8 cellular contexts compared by ENCODE assay signal in the genomic region with DNA sequence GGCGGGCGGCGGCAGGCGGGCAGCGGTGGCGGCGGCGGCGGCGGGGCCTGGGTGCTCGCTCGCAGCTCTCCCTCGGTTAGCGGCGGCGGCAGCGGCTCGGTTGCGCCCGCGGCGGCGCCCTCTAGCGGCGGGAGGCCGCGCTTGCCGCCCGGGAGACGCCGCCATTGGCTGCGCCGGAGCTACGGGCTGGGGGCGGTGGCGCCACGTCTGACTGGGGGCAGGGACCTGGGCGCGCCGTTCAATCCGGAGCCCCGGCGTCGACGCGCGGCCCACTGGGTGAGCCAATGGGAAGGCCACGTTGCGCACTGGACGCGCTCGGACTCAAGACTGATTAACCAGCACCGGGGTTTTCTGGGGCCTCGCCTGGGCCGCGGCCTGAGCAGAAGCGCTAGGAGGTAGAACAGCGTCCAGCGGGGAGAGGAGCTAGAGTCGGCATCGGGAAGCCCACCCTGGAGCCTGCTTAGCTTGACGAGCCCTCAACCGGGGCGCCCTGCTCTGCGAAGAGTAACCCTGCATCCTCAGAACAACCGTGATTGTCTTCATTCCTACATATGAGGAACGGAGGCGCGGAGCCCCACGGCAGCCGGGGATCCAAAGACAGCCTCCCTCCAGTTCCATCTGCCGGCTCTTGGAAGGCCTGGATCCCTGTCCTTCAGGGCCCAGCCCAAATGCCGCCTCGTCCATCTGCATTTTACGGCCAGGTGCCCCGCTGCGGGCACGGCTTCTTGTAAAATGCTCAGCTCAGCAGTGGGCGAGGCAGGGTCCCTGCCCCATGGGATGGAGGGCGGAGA. TPM values are rescaled to one million over a fixed set of nuclear protein-coding genes. Genes with fewer than 3 reads are reported as not detected.
DNase-seq lines count a peak whose midpoint lies in the region; ATAC-seq and TF ChIP-seq lines count a peak whose summit lies in the region.

A gene with protein sequence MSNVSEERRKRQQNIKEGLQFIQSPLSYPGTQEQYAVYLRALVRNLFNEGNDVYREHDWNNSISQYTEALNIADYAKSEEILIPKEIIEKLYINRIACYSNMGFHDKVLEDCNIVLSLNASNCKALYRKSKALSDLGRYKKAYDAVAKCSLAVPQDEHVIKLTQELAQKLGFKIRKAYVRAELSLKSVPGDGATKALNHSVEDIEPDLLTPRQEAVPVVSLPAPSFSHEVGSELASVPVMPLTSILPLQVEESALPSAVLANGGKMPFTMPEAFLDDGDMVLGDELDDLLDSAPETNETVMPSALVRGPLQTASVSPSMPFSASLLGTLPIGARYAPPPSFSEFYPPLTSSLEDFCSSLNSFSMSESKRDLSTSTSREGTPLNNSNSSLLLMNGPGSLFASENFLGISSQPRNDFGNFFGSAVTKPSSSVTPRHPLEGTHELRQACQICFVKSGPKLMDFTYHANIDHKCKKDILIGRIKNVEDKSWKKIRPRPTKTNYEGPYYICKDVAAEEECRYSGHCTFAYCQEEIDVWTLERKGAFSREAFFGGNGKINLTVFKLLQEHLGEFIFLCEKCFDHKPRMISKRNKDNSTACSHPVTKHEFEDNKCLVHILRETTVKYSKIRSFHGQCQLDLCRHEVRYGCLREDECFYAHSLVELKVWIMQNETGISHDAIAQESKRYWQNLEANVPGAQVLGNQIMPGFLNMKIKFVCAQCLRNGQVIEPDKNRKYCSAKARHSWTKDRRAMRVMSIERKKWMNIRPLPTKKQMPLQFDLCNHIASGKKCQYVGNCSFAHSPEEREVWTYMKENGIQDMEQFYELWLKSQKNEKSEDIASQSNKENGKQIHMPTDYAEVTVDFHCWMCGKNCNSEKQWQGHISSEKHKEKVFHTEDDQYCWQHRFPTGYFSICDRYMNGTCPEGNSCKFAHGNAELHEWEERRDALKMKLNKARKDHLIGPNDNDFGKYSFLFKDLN (minus strand): TSS at position 93 of the 791 bp plus-strand sequence. CDS start 14,904 bp downstream, outside the sequence.

- H4K20me1 ChIP-seq in PC-9 (ENCODE audit: insufficient read depth) = peaks cover 33% of the 10 kb centered on the region

- H3K4me1 Mint-ChIP-seq in activated T-cell treated with anti-CD3 and anti-CD28 coated beads, Interleukin-2, amount 50 U/mL, for 24 hours (ENCODE audit: low read depth) = peaks cover 70% of the 10 kb centered on the region

- no peaks in the 10 kb centered on the region for H3K27me3 Mint-ChIP-seq in activated T-cell treated with anti-CD3 and anti-CD28 coated beads, Interleukin-2, amount 50 U/mL, for 24 hours

- POLR2A ChIA-PET in PC-9 (lab: Charles Lee; ENCODE audit: unreplicated experiment) = interaction anchor here (0.5 to 1.1 kb wide), 9 partner anchors 9 to 1313 kb away, joined by 3 to 9 read pairs (median 5); partner anchors contain the start of gene TXNDC11

- in situ Hi-C loops in KBM-7 (cut with MboI; ENCODE audit: low pct_unique_long_range_greater_than_20kb, low sequenced_read_pairs) = no loop called here

- H3K9ac ChIP-seq in muscle layer of colon (ENCODE audit: low read length) = peak within 1 kb of the TSS; percentile 99

- WGBS in esophagus, 2 donors = 1% methylated on average over 68 to 80 of the region's 80 CpGs

- H3K27ac ChIP-seq in PC-9 (peak within 1 kb of the TSS; percentile 73), esophagus (ENCODE audit: low read depth in 2 of 2, low read length in 1 of 2) (peak within 1 kb of the TSS; percentile 95 to 96), muscle layer of colon (ENCODE audit: low read depth, low read length) (peak within 1 kb of the TSS; percentile 98)

- intact Hi-C loops in PC-9 (cut with micrococcal nuclease; ENCODE audit: unreplicated experiment) = loop anchor here (5.0 kb wide), 1 partner anchor 55 kb away; the partner anchor contains the start of gene TXNDC11

- peak within 1 kb of the TSS; percentile 89 for H3K4me3 Mint-ChIP-seq in activated T-cell treated with anti-CD3 and anti-CD28 coated beads, Interleukin-2, amount 50 U/mL, for 24 hours

- H3K4me1 ChIP-seq in PC-9 (replicated peaks; ENCODE audit: insufficient read depth) (peaks cover 15% of the 10 kb centered on the region), esophagus (ENCODE audit: control insufficient read depth in 2 of 2, insufficient read depth in 2 of 2, low read length in 1 of 2) (peaks cover 4 to 5% of the 10 kb centered on the region in 2 donors), muscle layer of colon (ENCODE audit: insufficient read depth, low read length) (peaks cover 48% of the 10 kb centered on the region)

- no peaks in the 10 kb centered on the region for H3K9me2 ChIP-seq in PC-9 (ENCODE audit: insufficient read depth)

- H3F3A ChIP-seq in PC-9 (ENCODE audit: insufficient read depth, low read depth) = peaks cover 21% of the 10 kb centered on the region; the same call in 1 of the 2 replicates

- H3K79me2 ChIP-seq in PC-9 (ENCODE audit: low read depth) = peaks cover 52% of the 10 kb centered on the region

- peak; percentile 94 for ATAC-seq in GM21619 (IDR thresholded peaks at IDR 0.05; ENCODE audit: unreplicated experiment)

- peak within 1 kb of the TSS; percentile 97 for H3K27ac Mint-ChIP-seq in activated T-cell treated with anti-CD3 and anti-CD28 coated beads, Interleukin-2, amount 50 U/mL, for 24 hours

- peaks cover 51% of the 10 kb centered on the region for H3K36me3 Mint-ChIP-seq in activated T-cell treated with anti-CD3 and anti-CD28 coated beads, Interleukin-2, amount 50 U/mL, for 24 hours (ENCODE audit: low read depth)

- H3K9me3 ChIP-seq in PC-9 (ENCODE audit: insufficient read depth, low read depth) (no peaks in the 10 kb centered on the region), esophagus (ENCODE audit: control insufficient read depth in 2 of 2, insufficient read depth in 1 of 2, low read depth in 1 of 2, low read length in 1 of 2) (no peaks in the 10 kb centered on the region), muscle layer of colon (ENCODE audit: low read length) (no peaks in the 10 kb centered on the region)

- H3K4me2 ChIP-seq in PC-9 = peak within 1 kb of the TSS; percentile 94

- H3K27me3 ChIP-seq in PC-9 (ENCODE audit: insufficient read depth, low read depth) = no peaks in the 10 kb centered on the region
- H3K27me3 ChIP-seq in esophagus (ENCODE audit: control insufficient read depth in 1 of 2, insufficient read depth in 2 of 2, low read length in 2 of 2) = no peaks in the 10 kb centered on the region
- no peaks in the 10 kb centered on the region for H3K27me3 ChIP-seq in muscle layer of colon (ENCODE audit: control insufficient read depth in 1 of 2, insufficient read depth in 2 of 2, low read length in 2 of 2)

- BruUV-seq in PC-9 (replicated peaks; lab: Mats Ljungman, UMichigan) = TSS peak; percentile 78

- H3K9me3 Mint-ChIP-seq in activated T-cell treated with anti-CD3 and anti-CD28 coated beads, Interleukin-2, amount 50 U/mL, for 24 hours = no peaks in the 10 kb centered on the region

- peak within 1 kb of the TSS; percentile 97 for H3K4me3 ChIP-seq in PC-9
- H3K4me3 ChIP-seq in esophagus (ENCODE audit: low read depth in 1 of 2, low read length in 2 of 2) = peak within 1 kb of the TSS; percentile 59 to 96
- peak within 1 kb of the TSS; percentile 89 to 91 for H3K4me3 ChIP-seq in muscle layer of colon (ENCODE audit: low read depth in 1 of 2, low read length in 2 of 2)

- peak; percentile 89 for DNase-seq in DMS53 treated with DMSO at 0.1 percent for 48 hours (lab: John Stamatoyannopoulos, UW; ENCODE audit: unreplicated experiment)
- peak; percentile 97 for DNase-seq in KBM-7
- peak; percentile 89 to 98 for DNase-seq in PC-9
- peak; percentile 94 for DNase-seq in activated T-cell treated with anti-CD3 and anti-CD28 coated beads, Interleukin-2, amount 50 U/mL, for 24 hours
- peak; percentile 84 for DNase-seq in stimulated activated CD8-positive, alpha-beta memory T cell treated with anti-CD3 and anti-CD28 coated beads, Interleukin-7, amount 100 ng/mL, for 24 hours (ENCODE audit: low read depth)

- H3K36me3 ChIP-seq in PC-9 (ENCODE audit: low read depth) (0 out of 2 replicates have a peak, but pooled peaks cover 15% of the 10 kb centered on the region), esophagus (ENCODE audit: control insufficient read depth in 2 of 2, insufficient read depth in 2 of 2, low read length in 1 of 2) (peaks cover 0 to 3% of the 10 kb centered on the region in 2 donors), muscle layer of colon (ENCODE audit: insufficient read depth, low read length) (no peaks in the 10 kb centered on the region)

- TF ChIP-seq CTCF in PC-9 (conservative IDR thresholded peaks at IDR 0.05) = no peak; the same call in 1 of the 2 replicates

- peak within 1 kb of the TSS; percentile 96 for H2AFZ ChIP-seq in PC-9

- CTCF ChIA-PET in PC-9 (lab: Charles Lee) = interaction anchor here (0.6 to 1.4 kb wide), 5 partner anchors 16 to 70 kb away, joined by 3 to 15 read pairs (median 3); partner anchors contain the start of genes RSL1D1 and TXNDC11

RNA-seq across cellular contexts. Expression of the gene that starts here (rescaled TPM):
- total RNA-seq in PC-9 (2021) = 52.3 and 63.5 TPM in 2 replicates
- 10 to 100 TPM; 11.0 to 14.0 TPM for polyA plus RNA-seq in esophagus

Comparison
In these comparisons a context has a peak if more than half of its experiments do, and no peak if none do; other contexts are left out.
1. Peak in every context shown above with its lines: DNase-seq, ATAC-seq, H3K4me3 ChIP-seq and H3K27ac ChIP-seq.